In genomic region chr16:50066482-50067289, GRCh38 we compare ENCODE assay signal across 1 cellular context.
TF ChIP-seq lines count a peak whose summit lies in the region.

No MANE protein-coding gene starts in this region.

TF ChIP-seq in HepG2, 621 proteins besides CTCF, POLR2A, EP300 and RAD21 (continued from another document and continues in another):
- TF ChIP-seq THAP9 (CRISPR knock-in tag; IDR thresholded peaks at IDR 0.05; ENCODE audit: borderline replicate concordance), result no peak
- TF ChIP-seq CERS6 (CRISPR knock-in tag; IDR thresholded peaks at IDR 0.05), result 0 out of 2 replicates have a peak, but pooled peaks have one; percentile 3
- no peak; the same call in 1 of the 2 replicates for TF ChIP-seq TARDBP (CRISPR knock-in tag; IDR thresholded peaks at IDR 0.05)
- TF ChIP-seq MXD1 (CRISPR knock-in tag; IDR thresholded peaks at IDR 0.05), result no peak
- TF ChIP-seq ZNF75D (CRISPR knock-in tag; IDR thresholded peaks at IDR 0.05; ENCODE audit: borderline replicate concordance), result no peak
- no peak for TF ChIP-seq FOXO4 (CRISPR knock-in tag; conservative IDR thresholded peaks at IDR 0.05)
- 0 out of 2 replicates have a peak, but pooled peaks have one; percentile 19 for TF ChIP-seq ZBTB46 (CRISPR knock-in tag; IDR thresholded peaks at IDR 0.05; ENCODE audit: borderline replicate concordance)
- no peak for TF ChIP-seq ZNF747 (CRISPR knock-in tag; IDR thresholded peaks at IDR 0.05; ENCODE audit: borderline replicate concordance)
- no peak for TF ChIP-seq SATB2 (CRISPR knock-in tag; IDR thresholded peaks at IDR 0.05)
- no peak for TF ChIP-seq FOXO1 (CRISPR knock-in tag; IDR thresholded peaks at IDR 0.05)
- no peak for TF ChIP-seq ATF5 (CRISPR knock-in tag; IDR thresholded peaks at IDR 0.05; ENCODE audit: low read depth)
- TF ChIP-seq BRD4 (CRISPR knock-in tag; IDR thresholded peaks at IDR 0.05), result no peak
- TF ChIP-seq PATZ1 (CRISPR knock-in tag; IDR thresholded peaks at IDR 0.05), result no peak
- TF ChIP-seq YY1 (IDR thresholded peaks at IDR 0.05; ENCODE audit: insufficient read depth, insufficient replicate concordance, low read depth, low read length), result no peak
- no peak for TF ChIP-seq GLI4 (CRISPR knock-in tag; IDR thresholded peaks at IDR 0.05; ENCODE audit: borderline replicate concordance)
- no peak for TF ChIP-seq ZBTB1 (CRISPR knock-in tag; IDR thresholded peaks at IDR 0.05; ENCODE audit: borderline replicate concordance)
- TF ChIP-seq THAP7 (CRISPR knock-in tag; IDR thresholded peaks at IDR 0.05), result peak; percentile 87; the same call in 1 of the 2 replicates
- peak; percentile 1 for TF ChIP-seq AGO2 (optimal IDR thresholded peaks at IDR 0.05; ENCODE audit: low read depth, low read length)
- no peak for TF ChIP-seq ZFP1 (CRISPR knock-in tag; IDR thresholded peaks at IDR 0.05)
- TF ChIP-seq FOXK1 (CRISPR knock-in tag; IDR thresholded peaks at IDR 0.05; ENCODE audit: borderline replicate concordance, low read depth), result no peak
- no peak for TF ChIP-seq ZNF180 (CRISPR knock-in tag; IDR thresholded peaks at IDR 0.05; ENCODE audit: borderline replicate concordance, low read depth)
- TF ChIP-seq RBM39 (IDR thresholded peaks at IDR 0.05; ENCODE audit: low read depth, low read length, poor library complexity, severe bottlenecking), result no peak
- no peak for TF ChIP-seq ATF1 (CRISPR knock-in tag; IDR thresholded peaks at IDR 0.05)
- no peak for TF ChIP-seq CREM (IDR thresholded peaks at IDR 0.05)
- 0 out of 2 replicates have a peak, but pooled peaks have one; percentile 13 for TF ChIP-seq CREM (CRISPR knock-in tag; IDR thresholded peaks at IDR 0.05)
- no peak for TF ChIP-seq ZBTB2 (CRISPR knock-in tag; IDR thresholded peaks at IDR 0.05; ENCODE audit: low read depth)
- TF ChIP-seq ZNF275 (CRISPR knock-in tag; IDR thresholded peaks at IDR 0.05; ENCODE audit: borderline replicate concordance), result no peak; the same call in 1 of the 2 replicates
- no peak for TF ChIP-seq TEAD2 (CRISPR knock-in tag; IDR thresholded peaks at IDR 0.05)
- TF ChIP-seq BCL6 (CRISPR knock-in tag; IDR thresholded peaks at IDR 0.05), result no peak
- 0 out of 2 replicates have a peak, but pooled peaks have one; percentile 11 for TF ChIP-seq ZXDC (CRISPR knock-in tag; IDR thresholded peaks at IDR 0.05)
- TF ChIP-seq GZF1 (CRISPR knock-in tag; IDR thresholded peaks at IDR 0.05), result 0 out of 2 replicates have a peak, but pooled peaks have one; percentile 12
- TF ChIP-seq ZBTB8A (CRISPR knock-in tag; IDR thresholded peaks at IDR 0.05; ENCODE audit: borderline replicate concordance, low read depth), result no peak
- TF ChIP-seq MTERF4 (CRISPR knock-in tag; IDR thresholded peaks at IDR 0.05), result no peak
- no peak for TF ChIP-seq MTA3 (CRISPR knock-in tag; IDR thresholded peaks at IDR 0.05)
- no peak for TF ChIP-seq TRIM22 (IDR thresholded peaks at IDR 0.05)
- no peak for TF ChIP-seq IRF9 (CRISPR knock-in tag; IDR thresholded peaks at IDR 0.05; ENCODE audit: borderline replicate concordance)
- TF ChIP-seq ZNF713 (CRISPR knock-in tag; IDR thresholded peaks at IDR 0.05), result no peak
- TF ChIP-seq NR1H2 (CRISPR knock-in tag; IDR thresholded peaks at IDR 0.05; ENCODE audit: borderline replicate concordance, low read depth), result no peak
- no peak for TF ChIP-seq ZSCAN29 (CRISPR knock-in tag; conservative IDR thresholded peaks at IDR 0.05)
